ENCODE assay signal across 9 cellular contexts in genomic region chr20:36468149-36469000, GRCh38.
DNase-seq lines count a peak whose midpoint lies in the region; ATAC-seq, FAIRE-seq and TF ChIP-seq lines count a peak whose summit lies in the region.
"Had no signal": no experiment of that assay in that cellular context is flagged by ENCODE, and none has a peak within 500 bp of the region (broad histone marks: within the 10 kb centered on the region; RNA-seq: fewer than 3 reads in every experiment).

No MANE protein-coding gene starts in this region.

- no peak for FAIRE-seq in kidney (lab: Jason Lieb, UNC)

- no peak overlapping the region for H3K4me3 ChIP-seq in kidney (ENCODE audit: low read length in 2 of 2)
- peak overlapping the region in 1 of 2 donors; percentile 54 for H3K4me3 ChIP-seq in stomach smooth muscle (ENCODE audit: low read length in 2 of 2)

- H3K4me1 ChIP-seq in kidney (ENCODE audit: control insufficient read depth in 1 of 2, insufficient read depth in 1 of 2, low read depth in 1 of 2, low read length in 2 of 2) (peaks cover 54 to 58% of the 10 kb centered on the region in 2 donors), stomach smooth muscle (ENCODE audit: control insufficient read depth, insufficient read depth, low read length) (peaks cover 94% of the 10 kb centered on the region)

- H3K36me3 ChIP-seq in kidney (ENCODE audit: control insufficient read depth in 1 of 2, insufficient read depth in 2 of 2, low read length in 2 of 2) = peaks cover 0 to 2% of the 10 kb centered on the region in 2 donors
- H3K36me3 ChIP-seq in stomach smooth muscle (ENCODE audit: control insufficient read depth in 2 of 2, insufficient read depth in 2 of 2, low read length in 2 of 2) = peaks cover 0 to 2% of the 10 kb centered on the region in 2 donors

- intact Hi-C loops in kidney (cut with DNase I) = no loop called here

- peaks cover 82 to 90% (median 85%) of the 10 kb centered on the region in 3 donors for H3K4me1 Mint-ChIP-seq in T-cell
- H3K4me1 Mint-ChIP-seq in stimulated activated naive CD8-positive, alpha-beta T cell treated with anti-CD3 and anti-CD28 coated beads, Interleukin-15, amount 100 ng/mL, for 72 hours = peaks cover 83% of the 10 kb centered on the region

- H3K9me3 Mint-ChIP-seq in T-cell = no peaks in the 10 kb centered on the region
- no peaks in the 10 kb centered on the region for H3K9me3 Mint-ChIP-seq in stimulated activated naive CD8-positive, alpha-beta T cell treated with anti-CD3 and anti-CD28 coated beads, Interleukin-15, amount 100 ng/mL, for 72 hours

- H3K9me3 ChIP-seq in kidney (ENCODE audit: control insufficient read depth in 1 of 2, low read length in 2 of 2) (no peaks in the 10 kb centered on the region), stomach smooth muscle (ENCODE audit: control insufficient read depth in 2 of 2, low read length in 2 of 2) (no peaks in the 10 kb centered on the region)

- no peak for TF ChIP-seq CTCF in kidney (IDR thresholded peaks at IDR 0.05; ENCODE audit: borderline replicate concordance, extremely low read depth, insufficient read depth)

- peak overlapping the region in 1 of 3 donors; percentile 98 for H3K4me3 Mint-ChIP-seq in T-cell
- H3K4me3 Mint-ChIP-seq in stimulated activated naive CD8-positive, alpha-beta T cell treated with anti-CD3 and anti-CD28 coated beads, Interleukin-15, amount 100 ng/mL, for 72 hours = no peak overlapping the region

- no peaks in the 10 kb centered on the region for H3K27me3 Mint-ChIP-seq in T-cell
- H3K27me3 Mint-ChIP-seq in stimulated activated naive CD8-positive, alpha-beta T cell treated with anti-CD3 and anti-CD28 coated beads, Interleukin-15, amount 100 ng/mL, for 72 hours = no peaks in the 10 kb centered on the region

- H3K36me3 Mint-ChIP-seq in T-cell = peaks cover 4% of the 10 kb centered on the region

- no peak overlapping the region for H3K9ac ChIP-seq in kidney (ENCODE audit: low read length in 2 of 2)
- peak overlapping the region; percentile 0 to 31 for H3K9ac ChIP-seq in stomach smooth muscle (ENCODE audit: low read length in 2 of 2)

- ATAC-seq in T-cell (replicated peaks in 1 of 4) (no peak), HG03139 (IDR thresholded peaks at IDR 0.05; ENCODE audit: unreplicated experiment) (no peak)
- no peak for ATAC-seq in stimulated activated naive CD8-positive, alpha-beta T cell treated with anti-CD3 and anti-CD28 coated beads, Interleukin-15, amount 100 ng/mL, for 72 hours

- DNase-seq in NCI-H1417 (lab: John Stamatoyannopoulos, UW) = peak in 2 of 3 experiments; percentile 39 to 60
- no peak for DNase-seq in NCI-H1417 treated with DMSO at 0.1 percent for 48 hours (lab: John Stamatoyannopoulos, UW)
- no peak for DNase-seq in T-cell
- DNase-seq in kidney = no peak
- no peak for DNase-seq in mucosa of gallbladder (ENCODE audit: low spot score)
- DNase-seq in stimulated activated naive CD8-positive, alpha-beta T cell treated with anti-CD3 and anti-CD28 coated beads, Interleukin-15, amount 100 ng/mL, for 72 hours = no peak
- DNase-seq: ACHN had no signal

- POLR2A ChIA-PET in T-cell (lab: Charles Lee) = no interaction called here

- CTCF ChIA-PET in T-cell (lab: Charles Lee) = interaction anchor here in 1 of 2 donors (0.5 kb wide), 1 partner anchor 341 kb away, joined by 4 read pairs; no protein-coding TSS in a partner anchor

- peak overlapping the region; percentile 93 to 96 for H3K27ac Mint-ChIP-seq in T-cell
- H3K27ac Mint-ChIP-seq in stimulated activated naive CD8-positive, alpha-beta T cell treated with anti-CD3 and anti-CD28 coated beads, Interleukin-15, amount 100 ng/mL, for 72 hours = peak overlapping the region in 1 of 2 donors; percentile 50

- H3K27me3 ChIP-seq in stomach smooth muscle (ENCODE audit: control insufficient read depth in 1 of 2, insufficient read depth in 2 of 2, low read length in 2 of 2) = no peaks in the 10 kb centered on the region

- H3K27ac ChIP-seq in kidney (ENCODE audit: low read depth in 2 of 2, low read length in 2 of 2) (peak overlapping the region; percentile 40 to 59), stomach smooth muscle (ENCODE audit: low read length) (peak overlapping the region; percentile 82)

Comparison
In these comparisons a context has a peak if more than half of its experiments do, and no peak if none do; other contexts are left out.
1. DNase-seq: peak in NCI-H1417 (2 of 3); none in NCI-H1417 treated with DMSO at 0.1 percent for 48 hours (single experiment), T-cell (0 of 34), kidney (single experiment), mucosa of gallbladder (single experiment) and stimulated activated naive CD8-positive, alpha-beta T cell treated with anti-CD3 and anti-CD28 coated beads, Interleukin-15, amount 100 ng/mL, for 72 hours (0 of 2).
2. H3K9ac ChIP-seq: peak in stomach smooth muscle (2 of 2); none in kidney (0 of 2).